Comparison of ENCODE assay signal across 39 cellular contexts in the genomic region with DNA sequence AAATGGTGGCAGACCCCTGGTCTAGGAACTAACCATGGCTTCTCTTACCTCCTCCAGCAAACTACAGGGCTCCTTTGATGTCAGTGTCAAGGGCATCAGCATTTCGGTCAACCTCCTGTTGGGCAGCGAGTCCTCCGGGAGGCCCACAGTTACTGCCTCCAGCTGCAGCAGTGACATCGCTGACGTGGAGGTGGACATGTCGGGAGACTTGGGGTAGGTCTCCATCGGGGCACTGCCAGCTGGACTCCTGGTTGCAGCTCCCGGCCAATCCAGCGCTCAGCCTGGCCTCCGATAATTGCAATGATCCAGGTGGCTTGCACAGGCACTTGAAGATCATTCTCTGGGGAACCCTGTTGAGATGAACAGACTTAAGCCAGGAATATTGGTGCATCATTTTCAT. TPM values are rescaled to one million over a fixed set of nuclear protein-coding genes. Genes with fewer than 3 reads are reported as not detected.
"Had no signal": no experiment of that assay in that cellular context is flagged by ENCODE, and none has a peak within 500 bp of the region (broad histone marks: within the 10 kb centered on the region; RNA-seq: fewer than 3 reads in every experiment).

No MANE protein-coding gene starts in this region.

- H3K9me3 ChIP-seq: body of pancreas, breast epithelium had no signal

- H3K27me3 Mint-ChIP-seq: activated CD4-positive, alpha-beta memory T cell treated with anti-CD3 and anti-CD28 coated beads, Interleukin-2, amount 10 ng/mL, durations not matched to agents 7 days and 5 days; activated CD8-positive, alpha-beta memory T cell treated with anti-CD3 and anti-CD28 coated beads, Interleukin-2, amount 10 ng/mL, durations not matched to agents 7 days and 5 days; activated naive CD4-positive, alpha-beta T cell treated with anti-CD3 and anti-CD28 coated beads, Interleukin-2, amount 50 U/mL, for 24 hours; activated T-helper 17 cell treated with anti-CD3 and anti-CD28 coated beads, Interleukin-2, amount 50 U/mL, for 72 hours had no signal

- H3K27ac Mint-ChIP-seq: activated CD4-positive, alpha-beta memory T cell treated with anti-CD3 and anti-CD28 coated beads, Interleukin-2, amount 10 ng/mL, durations not matched to agents 7 days and 5 days; activated CD8-positive, alpha-beta memory T cell treated with anti-CD3 and anti-CD28 coated beads, Interleukin-2, amount 10 ng/mL, durations not matched to agents 7 days and 5 days; activated naive CD8-positive, alpha-beta T cell treated with anti-CD3 and anti-CD28 coated beads, Interleukin-2, amount 10 ng/mL, durations not matched to agents 7 days and 5 days; activated T-helper 17 cell treated with anti-CD3 and anti-CD28 coated beads, Interleukin-2, amount 50 U/mL, for 72 hours had no signal

- H3K4me2 ChIP-seq: KMS-11, PC-9 had no signal

- H3K4me3 ChIP-seq: body of pancreas, breast epithelium, PC-9 had no signal

- H3K9me3 Mint-ChIP-seq: activated CD4-positive, alpha-beta memory T cell treated with anti-CD3 and anti-CD28 coated beads, Interleukin-2, amount 10 ng/mL, durations not matched to agents 7 days and 5 days; activated naive CD4-positive, alpha-beta T cell treated with anti-CD3 and anti-CD28 coated beads, Interleukin-2, amount 50 U/mL, for 24 hours; activated naive CD8-positive, alpha-beta T cell treated with anti-CD3 and anti-CD28 coated beads, Interleukin-2, amount 10 ng/mL, durations not matched to agents 7 days and 5 days; activated T-helper 17 cell treated with anti-CD3 and anti-CD28 coated beads, Interleukin-2, amount 50 U/mL, for 72 hours had no signal

- H3K27ac ChIP-seq: body of pancreas, breast epithelium, KMS-11, PC-9, RWPE1, VCaP had no signal

- H3K36me3 ChIP-seq: breast epithelium had no signal

- FAIRE-seq: astrocyte, RCC 7860 had no signal

- H2AFZ ChIP-seq: PC-9 had no signal

- ATAC-seq: activated CD8-positive, alpha-beta memory T cell treated with anti-CD3 and anti-CD28 coated beads, Interleukin-2, amount 10 ng/mL, durations not matched to agents 7 days and 5 days; activated T-helper 17 cell treated with anti-CD3 and anti-CD28 coated beads, Interleukin-2, amount 50 U/mL, for 72 hours; body of pancreas; Right ventricle myocardium inferior had no signal

- H3K4me1 ChIP-seq: body of pancreas, breast epithelium had no signal

- H3K36me3 Mint-ChIP-seq: activated CD8-positive, alpha-beta memory T cell treated with anti-CD3 and anti-CD28 coated beads, Interleukin-2, amount 10 ng/mL, durations not matched to agents 7 days and 5 days; activated naive CD4-positive, alpha-beta T cell treated with anti-CD3 and anti-CD28 coated beads, Interleukin-2, amount 50 U/mL, for 24 hours; activated naive CD8-positive, alpha-beta T cell treated with anti-CD3 and anti-CD28 coated beads, Interleukin-2, amount 10 ng/mL, durations not matched to agents 7 days and 5 days had no signal

- H3K4me3 Mint-ChIP-seq: activated CD4-positive, alpha-beta memory T cell treated with anti-CD3 and anti-CD28 coated beads, Interleukin-2, amount 10 ng/mL, durations not matched to agents 7 days and 5 days; activated CD8-positive, alpha-beta memory T cell treated with anti-CD3 and anti-CD28 coated beads, Interleukin-2, amount 10 ng/mL, durations not matched to agents 7 days and 5 days; activated naive CD4-positive, alpha-beta T cell treated with anti-CD3 and anti-CD28 coated beads, Interleukin-2, amount 50 U/mL, for 24 hours; activated naive CD8-positive, alpha-beta T cell treated with anti-CD3 and anti-CD28 coated beads, Interleukin-2, amount 10 ng/mL, durations not matched to agents 7 days and 5 days; activated T-helper 17 cell treated with anti-CD3 and anti-CD28 coated beads, Interleukin-2, amount 50 U/mL, for 72 hours had no signal

- H3K27me3 ChIP-seq: body of pancreas, breast epithelium had no signal

- H3K4me1 Mint-ChIP-seq: activated T-helper 17 cell treated with anti-CD3 and anti-CD28 coated beads, Interleukin-2, amount 50 U/mL, for 72 hours had no signal

- H3K9ac ChIP-seq: KMS-11 had no signal

- DNase-seq: activated CD4-positive, alpha-beta memory T cell treated with anti-CD3 and anti-CD28 coated beads, Interleukin-2, amount 10 ng/mL, durations not matched to agents 7 days and 5 days; activated CD4-positive, alpha-beta T cell treated with anti-CD3 and anti-CD28 coated beads for 1 hour; activated CD4-positive, alpha-beta T cell treated with anti-CD3 and anti-CD28 coated beads for 48 hours; activated CD4-positive, CD25-positive, alpha-beta regulatory T cell; activated CD8-positive, alpha-beta memory T cell treated with anti-CD3 and anti-CD28 coated beads for 24 hours; activated CD8-positive, alpha-beta memory T cell treated with anti-CD3 and anti-CD28 coated beads, Interleukin-2, amount 10 ng/mL, durations not matched to agents 7 days and 5 days; activated CD8-positive, alpha-beta memory T cell treated with anti-CD3 and anti-CD28 coated beads, Interleukin-2, amount 50 U/mL, for 48 hours; activated effector memory CD4-positive, alpha-beta T cell treated with anti-CD3 and anti-CD28 coated beads, Interleukin-2, amount 50 U/mL, for 16 hours; activated naive CD4-positive, alpha-beta T cell; activated naive CD8-positive, alpha-beta T cell treated with anti-CD3 and anti-CD28 coated beads, Interleukin-2, amount 10 ng/mL, durations not matched to agents 7 days and 5 days; activated T-cell treated with anti-CD3 and anti-CD28 coated beads, Interleukin-2, amount 50 U/mL, for 48 hours; body of pancreas; MM.1S; MV-4-11; NCI-H1092; NCI-H1436 treated with DMSO at 0.1 percent for 48 hours; NCI-H1694 treated with DMSO at 0.1 percent for 48 hours; NCI-H2029; NCI-H345; NCI-H524 treated with DMSO at 0.1 percent for 48 hours; PC-9; SIG-M5; SW 1271; T-helper 1 cell; T-helper 2 cell; T-helper 9 cell had no signal

RNA-seq across cellular contexts. Expression of a gene that starts 7.9 kb away (rescaled TPM):
- total RNA-seq: activated CD4-positive, alpha-beta memory T cell treated with anti-CD3 and anti-CD28 coated beads, Interleukin-2, amount 10 ng/mL, durations not matched to agents 7 days and 5 days; activated CD8-positive, alpha-beta memory T cell treated with anti-CD3 and anti-CD28 coated beads, Interleukin-2, amount 10 ng/mL, durations not matched to agents 7 days and 5 days; activated naive CD8-positive, alpha-beta T cell treated with anti-CD3 and anti-CD28 coated beads, Interleukin-2, amount 10 ng/mL, durations not matched to agents 7 days and 5 days; activated T-helper 17 cell treated with anti-CD3 and anti-CD28 coated beads, Interleukin-2, amount 50 U/mL, for 72 hours; astrocyte; LHCN-M2; NCI-H460; OCI-LY7; PC-9; SK-MEL-5 had no signal

RNA-seq across cellular contexts. Expression of a gene that starts 50.3 kb away (rescaled TPM):
- total RNA-seq: activated CD4-positive, alpha-beta memory T cell treated with anti-CD3 and anti-CD28 coated beads, Interleukin-2, amount 10 ng/mL, durations not matched to agents 7 days and 5 days; activated CD8-positive, alpha-beta memory T cell treated with anti-CD3 and anti-CD28 coated beads, Interleukin-2, amount 10 ng/mL, durations not matched to agents 7 days and 5 days; activated naive CD8-positive, alpha-beta T cell treated with anti-CD3 and anti-CD28 coated beads, Interleukin-2, amount 10 ng/mL, durations not matched to agents 7 days and 5 days; activated T-helper 17 cell treated with anti-CD3 and anti-CD28 coated beads, Interleukin-2, amount 50 U/mL, for 72 hours; astrocyte; body of pancreas; LHCN-M2; NCI-H460; OCI-LY7; PC-9; Right ventricle myocardium inferior; SK-MEL-5 had no signal
